ENCODE assay signal across 9 cellular contexts in the genomic region with DNA sequence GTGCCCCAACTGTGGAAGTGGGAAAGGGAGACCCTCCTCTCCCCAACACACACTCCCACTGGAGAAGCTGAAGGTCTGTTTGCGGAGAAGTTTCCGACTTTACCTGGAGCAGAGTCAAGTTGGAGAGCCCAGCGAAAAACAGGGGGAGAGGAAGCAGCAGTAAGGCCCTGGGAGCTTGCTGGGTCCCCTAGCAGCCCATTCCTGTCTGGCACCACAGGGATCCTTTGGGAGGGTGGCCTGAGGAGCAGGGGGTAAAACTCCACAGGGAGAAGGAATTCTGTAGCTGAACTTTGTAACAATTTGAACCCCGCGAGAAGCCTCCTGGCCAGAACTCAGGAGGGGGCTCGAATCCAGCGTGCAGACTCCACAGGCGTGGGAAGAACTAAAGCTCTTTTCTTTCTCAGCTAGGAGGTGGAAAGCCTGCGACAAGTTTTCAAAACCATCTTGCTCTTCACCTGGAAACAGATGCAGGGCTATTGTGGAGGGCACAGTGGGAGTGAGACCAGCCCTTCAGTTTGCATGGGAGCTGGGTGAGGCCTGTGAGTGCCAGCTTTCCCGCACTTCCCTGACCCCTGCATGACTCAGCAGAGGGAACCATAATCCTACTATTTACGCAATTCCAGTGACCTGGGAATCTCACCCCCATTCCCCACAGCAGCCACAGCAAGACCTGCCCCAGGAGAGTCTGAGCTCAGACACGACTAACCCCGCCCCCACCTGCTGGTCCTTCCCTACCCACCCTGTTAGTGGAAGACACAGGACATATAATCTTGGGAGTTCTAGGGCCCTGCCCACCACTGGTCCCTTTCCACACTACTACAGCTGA. TPM values are rescaled to one million over a fixed set of nuclear protein-coding genes. Genes with fewer than 3 reads are reported as not detected.
DNase-seq lines count a peak whose midpoint lies in the region; ATAC-seq and TF ChIP-seq lines count a peak whose summit lies in the region.
"Had no signal": no experiment of that assay in that cellular context is flagged by ENCODE, and none has a peak within 500 bp of the region (broad histone marks: within the 10 kb centered on the region; RNA-seq: fewer than 3 reads in every experiment).

No MANE protein-coding gene starts in this region.

- intact Hi-C loops in ascending aorta (cut with DNase I), result no loop called here
- intact Hi-C loops in left colon (cut with DNase I, micrococcal nuclease), result no loop called here

- ATAC-seq in left colon, result peak; percentile 29
- ATAC-seq in GM19328 (IDR thresholded peaks at IDR 0.05; ENCODE audit: unreplicated experiment), result no peak
- no peak for ATAC-seq in HG03139 (IDR thresholded peaks at IDR 0.05; ENCODE audit: unreplicated experiment)
- ATAC-seq in HG03571 (IDR thresholded peaks at IDR 0.05; ENCODE audit: unreplicated experiment), result no peak

- no peaks in the 10 kb centered on the region for H3K36me3 ChIP-seq in ascending aorta

- H3K4me1 ChIP-seq in ascending aorta, result peaks cover 0 to 16% of the 10 kb centered on the region in 2 donors

- no peaks in the 10 kb centered on the region for H3K9me3 ChIP-seq in ascending aorta

- no peaks in the 10 kb centered on the region for H3K27me3 Mint-ChIP-seq in T-helper 2 cell treated with Interferon-gamma antibody and Interleukin-4, amounts not matched to agents 5 μg/mL and 100 μg/mL, for 36 hours (ENCODE audit: low read depth)

- H3K36me3 Mint-ChIP-seq in T-helper 2 cell treated with Interferon-gamma antibody and Interleukin-4, amounts not matched to agents 5 μg/mL and 100 μg/mL, for 36 hours (ENCODE audit: low read depth), result peaks cover 22% of the 10 kb centered on the region

- H3K9me3 Mint-ChIP-seq in T-helper 2 cell treated with Interferon-gamma antibody and Interleukin-4, amounts not matched to agents 5 μg/mL and 100 μg/mL, for 36 hours, result peaks cover 2% of the 10 kb centered on the region

- peak overlapping the region; percentile 92 for H3K27ac Mint-ChIP-seq in T-helper 2 cell treated with Interferon-gamma antibody and Interleukin-4, amounts not matched to agents 5 μg/mL and 100 μg/mL, for 36 hours

- DNase-seq in T-helper 2 cell treated with Interferon-gamma antibody and Interleukin-4, amounts not matched to agents 5 μg/mL and 100 μg/mL, for 36 hours (ENCODE audit: low spot score), result no peak
- DNase-seq in T-helper 2 cell (no peak), ascending aorta (ENCODE audit: low spot score in 2 of 2) (no peak), left colon (no peak), substantia nigra (lab: John Stamatoyannopoulos, UW) (no peak)

- H3K4me3 Mint-ChIP-seq in T-helper 2 cell treated with Interferon-gamma antibody and Interleukin-4, amounts not matched to agents 5 μg/mL and 100 μg/mL, for 36 hours, result peak overlapping the region; percentile 86

- H3K4me3 ChIP-seq in ascending aorta, result peak overlapping the region in 1 of 2 donors; percentile 69

- TF ChIP-seq CTCF in ascending aorta (IDR thresholded peaks at IDR 0.05), result no peak

- peaks cover 64% of the 10 kb centered on the region for H3K4me1 Mint-ChIP-seq in T-helper 2 cell treated with Interferon-gamma antibody and Interleukin-4, amounts not matched to agents 5 μg/mL and 100 μg/mL, for 36 hours (ENCODE audit: low read depth)

- H3K27me3 ChIP-seq in ascending aorta, result no peaks in the 10 kb centered on the region

- H3K27ac ChIP-seq in ascending aorta (peak overlapping the region; percentile 59 to 67), substantia nigra (ENCODE audit: low read depth, low read length, poor library complexity, severe bottlenecking) (peak overlapping the region; percentile 72)
- H3K27ac ChIP-seq: HL-60 had no signal

RNA-seq across cellular contexts. Expression of gene SERPINB9, which starts 25.8 kb away (rescaled TPM):
- total RNA-seq in ascending aorta, result 6.5 TPM
- 1 to 10 TPM; 3.5 to 4.7 TPM for total RNA-seq in left colon

RNA-seq across cellular contexts. Expression of gene SERPINB1, which starts 35.6 kb away (rescaled TPM):
- 14.0 TPM for total RNA-seq in ascending aorta
- total RNA-seq in left colon, result 100 to 1,000 TPM; 168 to 208 TPM

Comparison
In these comparisons a context has a peak if more than half of its experiments do, and no peak if none do; other contexts are left out.
1. RNA of gene SERPINB1, which starts 35.6 kb away (total RNA-seq): 168 to 208 TPM in left colon; 14.0 TPM in ascending aorta (single experiment); every median in the first group is over 10 times any median in the second.